In genomic region chr5:93583525-93583798, GRCh38 we compare ENCODE assay signal across 10 cellular contexts. TPM values are rescaled to one million over a fixed set of nuclear protein-coding genes. Genes with fewer than 3 reads are reported as not detected.
DNase-seq lines count a peak whose midpoint lies in the region; ATAC-seq and TF ChIP-seq lines count a peak whose summit lies in the region.
"Had no signal": no experiment of that assay in that cellular context is flagged by ENCODE, and none has a peak within 500 bp of the region (broad histone marks: within the 10 kb centered on the region; RNA-seq: fewer than 3 reads in every experiment).

No MANE protein-coding gene starts in this region.

- H3K27ac Mint-ChIP-seq in osteocyte (ENCODE audit: unreplicated experiment), result no peak overlapping the region

- no peak for TF ChIP-seq CTCF in AG09309 (IDR thresholded peaks at IDR 0.05; ENCODE audit: control insufficient read depth, insufficient read depth, low read depth, low read length, missing control alignments)
- TF ChIP-seq CTCF in HFF-Myc (IDR thresholded peaks at IDR 0.05; ENCODE audit: low read depth, low read length, missing control alignments), result no peak
- TF ChIP-seq CTCF in mammary epithelial cell (conservative IDR thresholded peaks at IDR 0.05 in 1 of 2, IDR thresholded peaks at IDR 0.05 in 1 of 2; ENCODE audit: extremely low read depth in 1 of 2, insufficient read depth in 1 of 2, low read depth in 1 of 2, low read length in 2 of 2), result no peak
- TF ChIP-seq CTCF in osteocyte (IDR thresholded peaks at IDR 0.05), result no peak

- peak overlapping the region; percentile 86 for H2AFZ ChIP-seq in mammary epithelial cell (ENCODE audit: low read depth, low read length)

- H3K27ac ChIP-seq in mammary epithelial cell (ENCODE audit: insufficient read depth, low read depth, low read length) (no peak overlapping the region), mucosa of rectum (ENCODE audit: low read depth in 2 of 2, low read length in 2 of 2) (peak overlapping the region in 1 of 2 donors; percentile 16)

- H3K4me3 ChIP-seq in AG09309 (ENCODE audit: control insufficient read depth, low read depth, low read length) (peak overlapping the region; percentile 68), HFF-Myc (replicated peaks; ENCODE audit: low read depth, low read length) (peak overlapping the region; percentile 67), mammary epithelial cell (replicated peaks in 1 of 3; ENCODE audit: insufficient read depth in 1 of 3, low read depth in 2 of 3, low read length in 3 of 3) (peak overlapping the region; percentile 62 to 76 (median 67)), mucosa of rectum (ENCODE audit: low read length in 2 of 2) (peak overlapping the region; percentile 61 to 64)

- H3K9me3 Mint-ChIP-seq in osteocyte (ENCODE audit: unreplicated experiment), result no peaks in the 10 kb centered on the region

- H4K20me1 ChIP-seq in mammary epithelial cell (ENCODE audit: insufficient read depth, low read length), result no peaks in the 10 kb centered on the region

- H3K36me3 Mint-ChIP-seq in osteocyte (ENCODE audit: unreplicated experiment), result peaks cover 24% of the 10 kb centered on the region

- intact Hi-C loops in mammary epithelial cell (cut with micrococcal nuclease), result loop anchor here (5.0 to 10.0 kb wide), 3 partner anchors 289 to 1271 kb away; no protein-coding TSS in a partner anchor

- H3K36me3 ChIP-seq in mammary epithelial cell (ENCODE audit: insufficient read depth, low read length) (no peaks in the 10 kb centered on the region), mucosa of rectum (ENCODE audit: control insufficient read depth in 2 of 2, insufficient read depth in 2 of 2, low read length in 2 of 2) (no peaks in the 10 kb centered on the region)

- H3K4me3 Mint-ChIP-seq in osteocyte (ENCODE audit: unreplicated experiment), result no peak overlapping the region

- H3K4me1 ChIP-seq in mammary epithelial cell (ENCODE audit: insufficient read depth, low read length), result peaks cover 19% of the 10 kb centered on the region
- peaks cover 14 to 22% of the 10 kb centered on the region in 2 donors for H3K4me1 ChIP-seq in mucosa of rectum (ENCODE audit: control insufficient read depth in 2 of 2, insufficient read depth in 2 of 2, low read length in 2 of 2)

- H3K27me3 ChIP-seq in mammary epithelial cell (ENCODE audit: insufficient read depth, low read length), result no peaks in the 10 kb centered on the region
- H3K27me3 ChIP-seq in mucosa of rectum (ENCODE audit: control insufficient read depth in 2 of 2, insufficient read depth in 2 of 2, low read length in 2 of 2), result peaks cover 42 to 52% of the 10 kb centered on the region in 2 donors

- H3K4me2 ChIP-seq in mammary epithelial cell (ENCODE audit: insufficient read depth, low read depth, low read length), result peak overlapping the region; percentile 98

- peaks cover 4% of the 10 kb centered on the region for H3K4me1 Mint-ChIP-seq in osteocyte (ENCODE audit: unreplicated experiment)

- peaks cover 15% of the 10 kb centered on the region for H3K79me2 ChIP-seq in mammary epithelial cell (ENCODE audit: insufficient read depth, low read length)

- CTCF ChIA-PET in mammary epithelial cell (lab: Charles Lee; ENCODE audit: low non-redundant PET), result no interaction called here

- H3K9me3 ChIP-seq in mammary epithelial cell (replicated peaks; ENCODE audit: insufficient read depth, low read length) (peaks cover 6% of the 10 kb centered on the region), mucosa of rectum (ENCODE audit: control insufficient read depth in 2 of 2, low read length in 2 of 2) (no peaks in the 10 kb centered on the region)

- no peak for DNase-seq in AG09309 (ENCODE audit: low read depth)
- no peak for DNase-seq in HFF-Myc (ENCODE audit: extremely low read depth, low read depth)
- DNase-seq in mammary epithelial cell, result no peak
- DNase-seq in osteocyte (ENCODE audit: extremely low spot score, unreplicated experiment), result no peak
- no peak for DNase-seq in NAMALWA (ENCODE audit: low spot score)
- DNase-seq: stimulated activated CD4-positive, alpha-beta T cell treated with anti-CD3 and anti-CD28 coated beads, Interleukin-4, amount 100 ng/mL, for 24 hours had no signal

- no TSS peak for BruUV-seq in mammary epithelial cell (replicated peaks; lab: Mats Ljungman, UMichigan)

- WGBS in mammary epithelial cell (ENCODE audit: low coverage, missing lambda C conversion rate), result 25% methylated on average over 5 of the region's 6 CpGs

- in situ Hi-C loops in mammary epithelial cell (cut with MboI; ENCODE audit: low sequenced_read_pairs in 2 of 2), result loop anchor here in 1 of 2 donors (25.0 kb wide), 1 partner anchor 671 kb away; no protein-coding TSS in a partner anchor

- no peak for ATAC-seq in GM18870 (IDR thresholded peaks at IDR 0.05; ENCODE audit: unreplicated experiment)
- no peak for ATAC-seq in HG03354 (IDR thresholded peaks at IDR 0.05; ENCODE audit: poor library complexity, severe bottlenecking, unreplicated experiment)

- peak overlapping the region; percentile 53 for H3K9ac ChIP-seq in mammary epithelial cell (ENCODE audit: insufficient read depth, low read length)
- peak overlapping the region in 1 of 2 donors; percentile 17 for H3K9ac ChIP-seq in mucosa of rectum (ENCODE audit: low read depth in 1 of 2, low read length in 2 of 2)

- no peaks in the 10 kb centered on the region for H3K27me3 Mint-ChIP-seq in osteocyte (ENCODE audit: unreplicated experiment)

- dilution Hi-C loops in mammary epithelial cell (cut with HindIII; ENCODE audit: low sequenced_read_pairs), result no loop called here

RNA-seq across cellular contexts. Expression of gene NR2F1, which starts 0.4 kb away (rescaled TPM):
- 1 to 10 TPM; 3.3 to 3.5 TPM for total RNA-seq in mammary epithelial cell
- polyA plus RNA-seq in mammary epithelial cell, result 7.8 TPM
- polyA minus RNA-seq in mammary epithelial cell, result 0.10 TPM
- 189 and 197 TPM in 2 replicates for total RNA-seq in osteocyte
- total RNA-seq: T-helper 2 cell treated with Interferon-gamma antibody and Interleukin-4, amounts not matched to agents 100 ng/mL and 5 ng/mL, for 36 hours had no signal

RNA-seq across cellular contexts. Expression of gene NR2F1-AS1, which starts 2.4 kb away (rescaled TPM):
- total RNA-seq in mammary epithelial cell (10 to 100 TPM in 1 of 2 donors, 1 to 10 TPM in 1; 8.7 to 12.2 TPM), osteocyte (40.9 and 42.8 TPM in 2 replicates)
- 4.4 TPM for polyA plus RNA-seq in mammary epithelial cell
- 0.26 TPM for polyA minus RNA-seq in mammary epithelial cell
- total RNA-seq: T-helper 2 cell treated with Interferon-gamma antibody and Interleukin-4, amounts not matched to agents 100 ng/mL and 5 ng/mL, for 36 hours had no signal

Comparison
In these comparisons a context has a peak if more than half of its experiments do, and no peak if none do; other contexts are left out.
1. RNA of gene NR2F1, which starts 0.4 kb away (total RNA-seq): 189 to 197 TPM in osteocyte; 3.3 to 3.5 TPM in mammary epithelial cell; every median in the first group is over 10 times any median in the second.
2. Peak in every context shown above with its lines, with median percentiles within 50 percentile points of each other: H3K4me3 ChIP-seq.